ENCODE assay signal across 10 cellular contexts in the genomic region with DNA sequence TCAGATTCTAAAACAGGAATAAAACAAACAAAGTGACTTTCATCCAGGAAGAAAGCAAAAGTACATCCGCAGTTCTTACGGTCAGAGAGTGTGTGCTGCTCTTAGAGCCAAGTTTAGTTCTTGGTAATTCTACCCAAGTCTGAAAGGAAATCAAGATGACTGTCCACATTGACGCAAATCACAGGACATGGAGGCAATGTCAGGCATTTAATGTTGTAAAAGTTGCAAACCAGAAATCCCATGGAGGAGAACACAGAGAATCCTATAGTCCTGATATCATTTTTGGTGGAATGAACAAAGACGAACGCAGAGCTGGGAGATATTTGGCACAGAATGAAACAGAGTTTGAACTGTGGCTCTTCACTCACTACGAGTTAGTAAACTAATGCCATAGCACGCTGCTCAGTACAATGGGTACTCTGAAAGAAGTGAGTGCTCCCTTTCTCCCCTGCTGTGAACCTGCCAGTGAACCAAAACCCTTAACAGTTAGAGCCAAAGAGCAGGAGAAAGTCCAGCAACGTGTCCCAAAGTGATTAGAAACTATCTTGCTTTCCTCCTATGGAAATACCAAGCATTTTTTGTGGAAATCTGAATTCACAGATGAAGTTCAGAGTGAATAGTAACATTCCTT.
DNase-seq lines count a peak whose midpoint lies in the region; ATAC-seq, FAIRE-seq and TF ChIP-seq lines count a peak whose summit lies in the region.
"Had no signal": no experiment of that assay in that cellular context is flagged by ENCODE, and none has a peak within 500 bp of the region (broad histone marks: within the 10 kb centered on the region; RNA-seq: fewer than 3 reads in every experiment).

No MANE protein-coding gene starts in this region.

- 44% methylated on average over 8 of the region's 8 CpGs for WGBS in GM12878 (ENCODE audit: insufficient coverage, insufficient replicate concordance, low lambda C conversion rate, missing lambda C conversion rate)
- no CpG with 5 or more reads among the region's 8 CpGs for WGBS in trophoblast cell (ENCODE audit: extremely low coverage, insufficient coverage, insufficient read length)

- H3K4me1 ChIP-seq in GM12878 (ENCODE audit: control insufficient read depth, insufficient read depth, low read length) (no peaks in the 10 kb centered on the region), subcutaneous abdominal adipose tissue (ENCODE audit: control insufficient read depth in 5 of 5, insufficient read depth in 5 of 5, low read length in 5 of 5) (peaks cover 0 to 13% (median 3%) of the 10 kb centered on the region in 5 donors), trophoblast cell (ENCODE audit: control insufficient read depth in 1 of 2, insufficient read depth in 2 of 2, low read length in 2 of 2) (peaks cover 0 to 2% of the 10 kb centered on the region in 2 experiments)

- H4K8ac ChIP-seq in trophoblast cell (ENCODE audit: low read depth, low read length): no peak overlapping the region

- H3K36me3 ChIP-seq in GM12878 (ENCODE audit: control insufficient read depth in 2 of 2, insufficient read depth in 2 of 2, low read length in 1 of 2) (no peaks in the 10 kb centered on the region), subcutaneous abdominal adipose tissue (ENCODE audit: control insufficient read depth in 5 of 5, insufficient read depth in 5 of 5, low read length in 5 of 5) (no peaks in the 10 kb centered on the region), trophoblast cell (ENCODE audit: control insufficient read depth in 1 of 2, insufficient read depth in 2 of 2, low read length in 2 of 2) (no peaks in the 10 kb centered on the region)

- TF ChIP-seq CTCF in GM12878 (IDR thresholded peaks at IDR 0.05 in 2 of 3, conservative IDR thresholded peaks at IDR 0.05 in 1 of 3; ENCODE audit: control insufficient read depth in 2 of 3, extremely low read depth in 1 of 3, insufficient read depth in 1 of 3, low read depth in 3 of 3, low read length in 3 of 3): no peak

- no peaks in the 10 kb centered on the region for H4K20me1 ChIP-seq in GM12878 (ENCODE audit: control insufficient read depth, insufficient read depth)

- H3K4me2 ChIP-seq in GM12878 (ENCODE audit: control insufficient read depth, insufficient read depth) (no peak overlapping the region), trophoblast cell (ENCODE audit: low read length) (no peak overlapping the region)

- H3K4ac ChIP-seq in trophoblast cell (ENCODE audit: low read depth, low read length): no peak overlapping the region

- no peak overlapping the region for H3K4me3 ChIP-seq in GM12878
- no peak overlapping the region for H3K4me3 ChIP-seq in subcutaneous abdominal adipose tissue (ENCODE audit: low read depth in 1 of 5, low read length in 5 of 5)
- no peak overlapping the region for H3K4me3 ChIP-seq in trophoblast cell (ENCODE audit: low read depth, low read length)

- SMC1A ChIA-PET in GM12878 (lab: Charles Lee; ENCODE audit: uncharacterized antibody, unreplicated experiment): interaction anchor here (1.1 kb wide), 1 partner anchor 20 kb away, joined by 6 read pairs; no protein-coding TSS in a partner anchor

- no peak overlapping the region for H2BK120ac ChIP-seq in trophoblast cell (ENCODE audit: insufficient read depth, low read length, poor library complexity)

- H3K79me2 ChIP-seq in GM12878 (ENCODE audit: control insufficient read depth, insufficient read depth, low read length) (no peaks in the 10 kb centered on the region), trophoblast cell (ENCODE audit: control insufficient read depth, insufficient read depth, low read length, poor library complexity) (no peaks in the 10 kb centered on the region)

- TF ChIP-seq EP300 in GM12878 (IDR thresholded peaks at IDR 0.05; ENCODE audit: borderline replicate concordance in 1 of 2, control insufficient read depth in 1 of 2, low read depth in 2 of 2, low read length in 2 of 2): no peak

- no peak for TF ChIP-seq POLR2A in GM12878 (IDR thresholded peaks at IDR 0.05; ENCODE audit: low read depth, low read length)

- H3K9me3 ChIP-seq in GM12878 (replicated peaks; ENCODE audit: control insufficient read depth, insufficient read depth, low read length) (no peaks in the 10 kb centered on the region), subcutaneous abdominal adipose tissue (ENCODE audit: control insufficient read depth in 5 of 5, low read length in 5 of 5) (no peaks in the 10 kb centered on the region), trophoblast cell (ENCODE audit: insufficient read depth, low read depth, low read length) (no peaks in the 10 kb centered on the region)

- H4K91ac ChIP-seq in trophoblast cell (ENCODE audit: low read depth, low read length): no peak overlapping the region

- H2BK12ac ChIP-seq in trophoblast cell (ENCODE audit: low read length): no peak overlapping the region

- H2AK5ac ChIP-seq in trophoblast cell (ENCODE audit: low read length): no peak overlapping the region

- in situ Hi-C loops in GM12878 (cut with MboI): no loop called here

- H3K23ac ChIP-seq in trophoblast cell (ENCODE audit: low read length): no peak overlapping the region

- intact Hi-C loops in GM12878 (cut with micrococcal nuclease; ENCODE audit: unreplicated experiment): no loop called here

- no peak overlapping the region for H4K12ac ChIP-seq in trophoblast cell (ENCODE audit: low read depth, low read length)

- CTCF ChIA-PET in GM12878 (lab: Yijun Ruan, JAX): no interaction called here

- DNase-seq in HTR-8/SVneo (ENCODE audit: insufficient read length, low spot score) (peak; percentile 21), GM12878 (ENCODE audit: low read depth, low spot score) (no peak), iris pigment epithelial cell (ENCODE audit: low read depth) (peak; percentile 91), MV-4-11 (lab: John Stamatoyannopoulos, UW) (no peak), trophoblast cell (no peak)
- DNase-seq in stimulated activated naive CD4-positive, alpha-beta T cell treated with Interleukin-2 at 50 U/mL for 16 hours (lab: John Stamatoyannopoulos, UW): no peak
- DNase-seq: activated gamma-delta T cell had no signal

- no peak overlapping the region for H3K9ac ChIP-seq in GM12878 (ENCODE audit: control insufficient read depth, insufficient read depth, low read length)
- H3K9ac ChIP-seq in subcutaneous abdominal adipose tissue (ENCODE audit: low read length in 5 of 5): no peak overlapping the region
- no peak overlapping the region for H3K9ac ChIP-seq in trophoblast cell (ENCODE audit: low read length)

- H2AFZ ChIP-seq in GM12878 (ENCODE audit: control insufficient read depth, low read depth, low read length) (peak overlapping the region; percentile 17; the same call in 1 of the 2 replicates), trophoblast cell (ENCODE audit: insufficient read depth, low read length, poor library complexity) (no peak overlapping the region)

- H3K27ac ChIP-seq in GM12878 (ENCODE audit: control insufficient read depth, insufficient read depth): no peak overlapping the region
- H3K27ac ChIP-seq in subcutaneous abdominal adipose tissue (ENCODE audit: low read depth, low read length): peak overlapping the region; percentile 8
- H3K27ac ChIP-seq in trophoblast cell (ENCODE audit: low read depth, low read length): no peak overlapping the region

- ATAC-seq in GM12878: no peak
- ATAC-seq in GM19023 (IDR thresholded peaks at IDR 0.05; ENCODE audit: unreplicated experiment): no peak
- ATAC-seq: stimulated activated effector memory CD8-positive, alpha-beta T cell treated with anti-CD3 and anti-CD28 coated beads, Interleukin-12 subunit alpha, Interleukin-12 subunit beta, amount 100 ng/mL, for 72 hours had no signal

- POLR2A ChIA-PET in GM12878 (lab: Charles Lee): no interaction called here

- TF ChIP-seq RAD21 in GM12878 (IDR thresholded peaks at IDR 0.05; ENCODE audit: insufficient read depth, low read depth, low read length): no peak

- H3K14ac ChIP-seq in trophoblast cell (ENCODE audit: low read length): no peak overlapping the region

- H3K18ac ChIP-seq in trophoblast cell (ENCODE audit: low read length): no peak overlapping the region

- H3K27me3 ChIP-seq in GM12878 (replicated peaks in 1 of 2; ENCODE audit: control insufficient read depth in 2 of 2, insufficient read depth in 2 of 2, low read length in 1 of 2) (no peaks in the 10 kb centered on the region), subcutaneous abdominal adipose tissue (ENCODE audit: control insufficient read depth in 5 of 5, insufficient read depth in 4 of 5, low read length in 5 of 5) (no peaks in the 10 kb centered on the region), trophoblast cell (ENCODE audit: insufficient read depth, low read length) (no peaks in the 10 kb centered on the region)

- no TSS peak for BruUV-seq in GM12878 (replicated peaks; lab: Mats Ljungman, UMichigan)

- RAD21 ChIA-PET in GM12878 (lab: Charles Lee; ENCODE audit: unreplicated experiment): no interaction called here

- H3K79me1 ChIP-seq in trophoblast cell (ENCODE audit: low read length): no peaks in the 10 kb centered on the region

- H2BK5ac ChIP-seq in trophoblast cell (ENCODE audit: low read depth, low read length, poor library complexity): no peak overlapping the region

- FAIRE-seq in HTR-8/SVneo (lab: Jason Lieb, UNC): peak; percentile 78
- FAIRE-seq in GM12878 (lab: Jason Lieb, UNC): no peak

TF ChIP-seq in GM12878, 131 proteins besides CTCF, POLR2A, EP300 and RAD21:
- TF ChIP-seq TCF7 (IDR thresholded peaks at IDR 0.05; ENCODE audit: borderline replicate concordance) (no peak), PML (IDR thresholded peaks at IDR 0.05; ENCODE audit: low read length) (no peak), PAX8 (IDR thresholded peaks at IDR 0.05) (no peak), RUNX3 (IDR thresholded peaks at IDR 0.05; ENCODE audit: low read length) (no peak), RCOR1 (conservative IDR thresholded peaks at IDR 0.05; ENCODE audit: low read depth, low read length) (no peak), SMAD1 (IDR thresholded peaks at IDR 0.05; ENCODE audit: low read depth, partially characterized antibody) (no peak), SIX5 (IDR thresholded peaks at IDR 0.05; ENCODE audit: low read depth, low read length, severe bottlenecking) (no peak), FOXM1 (IDR thresholded peaks at IDR 0.05; ENCODE audit: low read depth, low read length) (no peak)
- TF ChIP-seq, protein P1, sequence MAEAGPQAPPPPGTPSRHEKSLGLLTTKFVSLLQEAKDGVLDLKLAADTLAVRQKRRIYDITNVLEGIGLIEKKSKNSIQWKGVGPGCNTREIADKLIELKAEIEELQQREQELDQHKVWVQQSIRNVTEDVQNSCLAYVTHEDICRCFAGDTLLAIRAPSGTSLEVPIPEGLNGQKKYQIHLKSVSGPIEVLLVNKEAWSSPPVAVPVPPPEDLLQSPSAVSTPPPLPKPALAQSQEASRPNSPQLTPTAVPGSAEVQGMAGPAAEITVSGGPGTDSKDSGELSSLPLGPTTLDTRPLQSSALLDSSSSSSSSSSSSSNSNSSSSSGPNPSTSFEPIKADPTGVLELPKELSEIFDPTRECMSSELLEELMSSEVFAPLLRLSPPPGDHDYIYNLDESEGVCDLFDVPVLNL (IDR thresholded peaks at IDR 0.05; ENCODE audit: low read depth, low read length): no peak

Comparison
In these comparisons a context has a peak if more than half of its experiments do, and no peak if none do; other contexts are left out.
1. DNase-seq: peak in HTR-8/SVneo (single experiment) and iris pigment epithelial cell (single experiment); none in GM12878 (single experiment), MV-4-11 (single experiment), stimulated activated naive CD4-positive, alpha-beta T cell treated with Interleukin-2 at 50 U/mL for 16 hours (single experiment) and trophoblast cell (0 of 2).